Comparison of ENCODE assay signal across 8 cellular contexts in the genomic region with DNA sequence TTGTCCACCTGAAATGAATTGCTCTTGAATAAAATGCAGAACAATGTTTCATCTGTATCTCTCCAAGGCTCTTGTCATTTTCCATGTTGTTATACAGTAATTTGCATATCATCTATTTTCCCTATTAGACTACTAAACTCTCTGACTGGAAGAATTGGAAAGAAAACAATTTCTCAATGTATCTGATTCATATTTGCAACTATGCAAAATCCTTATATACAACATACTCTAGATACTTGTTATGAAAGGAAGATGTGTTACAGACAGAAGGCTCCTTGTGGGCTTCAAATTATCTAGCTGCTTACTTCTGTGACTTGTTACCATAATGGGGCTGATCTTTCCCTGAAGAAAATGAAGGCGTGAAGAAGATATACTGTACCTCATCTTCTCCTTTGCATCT. TPM values are rescaled to one million over a fixed set of nuclear protein-coding genes. Genes with fewer than 3 reads are reported as not detected.
"Had no signal": no experiment of that assay in that cellular context is flagged by ENCODE, and none has a peak within 500 bp of the region (broad histone marks: within the 10 kb centered on the region; RNA-seq: fewer than 3 reads in every experiment).

No MANE protein-coding gene starts in this region.

- ATAC-seq: GM23338 had no signal

- H2AFZ ChIP-seq: GM23338 had no signal

- FAIRE-seq: H1, H54, HTR-8/SVneo had no signal

- DNase-seq: H9, HCEC 1CT, KG1 had no signal

- H3K4me3 ChIP-seq: GM23338 had no signal

- H3K4me2 ChIP-seq: GM23338 had no signal

RNA-seq across cellular contexts. Expression of gene TPH1, which starts 23.6 kb away (rescaled TPM):
- polyA plus RNA-seq: IgD-negative memory B cell had no signal
